Comparison of ENCODE assay signal across 8 cellular contexts in the genomic region with DNA sequence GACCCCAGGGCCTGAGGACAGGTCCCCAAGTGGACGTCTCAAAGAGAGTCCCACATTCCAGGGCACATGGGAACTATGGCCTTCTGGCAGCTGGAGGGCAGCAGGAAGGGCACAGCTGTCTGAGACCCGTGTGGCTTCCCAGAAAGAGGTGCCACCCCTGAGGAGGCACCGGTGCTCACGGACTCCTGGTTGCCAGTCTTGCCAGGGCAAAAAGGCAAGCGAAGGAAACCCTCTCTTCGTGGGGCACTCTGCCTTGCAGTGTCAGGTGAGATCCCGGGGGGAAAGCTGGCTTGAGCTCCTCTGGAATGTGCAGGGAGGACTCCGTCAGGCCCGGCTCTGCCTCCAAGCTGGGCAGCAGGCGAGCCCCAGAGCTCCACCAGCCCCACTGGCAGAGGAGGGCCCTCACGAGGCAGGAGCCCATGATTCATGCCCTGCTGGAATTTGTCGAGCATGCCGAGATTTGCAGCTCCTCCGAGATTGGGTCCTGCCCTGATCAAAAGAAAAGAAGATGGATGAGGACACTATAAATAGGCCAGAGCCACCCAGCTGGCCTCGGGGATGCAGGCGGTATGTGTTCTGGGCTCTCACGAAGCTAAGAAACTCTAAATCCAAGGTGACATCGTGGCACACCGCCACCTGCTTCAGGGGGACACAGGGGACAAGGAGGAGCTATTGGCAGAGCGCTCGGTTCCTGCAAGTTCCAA. TPM values are rescaled to one million over a fixed set of nuclear protein-coding genes. Genes with fewer than 3 reads are reported as not detected.
DNase-seq lines count a peak whose midpoint lies in the region; ATAC-seq and TF ChIP-seq lines count a peak whose summit lies in the region.

No MANE protein-coding gene starts in this region.

- H2AFZ ChIP-seq in fibroblast of lung (ENCODE audit: low read length): no peak overlapping the region

- no peak overlapping the region for H3K9ac ChIP-seq in fibroblast of lung (ENCODE audit: insufficient read depth, low read length)

- no peaks in the 10 kb centered on the region for H3K36me3 ChIP-seq in fibroblast of lung (ENCODE audit: control insufficient read depth, insufficient read depth, low read length)

- peak; percentile 50 for ATAC-seq in Right ventricle myocardium inferior

- H3K79me2 ChIP-seq in fibroblast of lung (ENCODE audit: control insufficient read depth, insufficient read depth, low read length): no peaks in the 10 kb centered on the region

- no peak for TF ChIP-seq CTCF in fibroblast of lung (conservative IDR thresholded peaks at IDR 0.05 in 1 of 2, IDR thresholded peaks at IDR 0.05 in 1 of 2; ENCODE audit: low read depth in 1 of 2, low read length in 2 of 2)

- H4K20me1 ChIP-seq in fibroblast of lung (ENCODE audit: control insufficient read depth, extremely low read depth, insufficient read depth, low read length): no peaks in the 10 kb centered on the region

- peaks cover 23% of the 10 kb centered on the region for H3K4me1 ChIP-seq in fibroblast of lung (ENCODE audit: control insufficient read depth, extremely low read depth, insufficient read depth, low read length)

- DNase-seq in Right ventricle myocardium inferior (ENCODE audit: missing footprints) (peak; percentile 42), cardiac septum (ENCODE audit: low spot score) (no peak), fibroblast of lung (ENCODE audit: low read depth in 2 of 2) (peak; percentile 64 to 89), myocyte (ENCODE audit: low read depth) (peak; percentile 90), NCI-H524 treated with DMSO at 0.1 percent for 48 hours (lab: John Stamatoyannopoulos, UW) (no peak), NCI-H1694 (lab: John Stamatoyannopoulos, UW) (no peak), NCI-H2196 treated with DMSO at 0.1 percent for 48 hours (lab: John Stamatoyannopoulos, UW; ENCODE audit: unreplicated experiment) (no peak), NCI-H1417 treated with DMSO at 0.1 percent for 48 hours (lab: John Stamatoyannopoulos, UW) (no peak)

- H3K4me3 ChIP-seq in fibroblast of lung (replicated peaks in 1 of 4; ENCODE audit: control extremely low read depth in 1 of 4, insufficient read depth in 1 of 4, low read depth in 3 of 4, low read length in 4 of 4): no peak overlapping the region

- peak overlapping the region; percentile 73 for H3K4me2 ChIP-seq in fibroblast of lung (ENCODE audit: extremely low read depth, insufficient read depth, low read length)

- intact Hi-C loops in Right ventricle myocardium inferior (cut with DNase I): loop anchor here (5.0 kb wide), 1 partner anchor 190 kb away; a partner anchor contains a TSS
- intact Hi-C loops in cardiac septum (cut with DNase I): loop anchor here (2.0 to 10.0 kb wide), 4 partner anchors 41 to 553 kb away; a partner anchor contains a TSS

- no peaks in the 10 kb centered on the region for H3K9me3 ChIP-seq in fibroblast of lung (ENCODE audit: control insufficient read depth, insufficient read depth, low read depth, low read length)

- H3K27me3 ChIP-seq in fibroblast of lung (ENCODE audit: control insufficient read depth, insufficient read depth, low read length): no peaks in the 10 kb centered on the region

- peak overlapping the region; percentile 89 for H3K27ac ChIP-seq in fibroblast of lung (ENCODE audit: insufficient read depth, low read length)

RNA-seq across cellular contexts. Expression of a gene that starts 9.9 kb away (rescaled TPM):
- total RNA-seq in Right ventricle myocardium inferior (8.4 TPM), cardiac septum (13.3 TPM), fibroblast of lung (1.8 and 2.1 TPM in 2 replicates), myocyte (1.3 and 1.4 TPM in 2 replicates)
- 0.07 and 1.2 TPM in 2 replicates for polyA plus RNA-seq in fibroblast of lung
- polyA plus RNA-seq in fibroblast of lung (2012): 0.13 and 1.4 TPM in 2 replicates
- 5.7 and 5.9 TPM in 2 replicates for polyA minus RNA-seq in fibroblast of lung (ENCODE audit: low replicate concordance)
- polyA plus RNA-seq in myocyte (2012): 0.83 TPM

Comparison
In these comparisons a context has a peak if more than half of its experiments do, and no peak if none do; other contexts are left out.
1. DNase-seq: peak in Right ventricle myocardium inferior (single experiment), fibroblast of lung (2 of 2) and myocyte (single experiment); none in cardiac septum (single experiment), NCI-H524 treated with DMSO at 0.1 percent for 48 hours (single experiment), NCI-H1694 (single experiment), NCI-H2196 treated with DMSO at 0.1 percent for 48 hours (single experiment) and NCI-H1417 treated with DMSO at 0.1 percent for 48 hours (single experiment).